8 cellular contexts compared by ENCODE assay signal in the genomic region with DNA sequence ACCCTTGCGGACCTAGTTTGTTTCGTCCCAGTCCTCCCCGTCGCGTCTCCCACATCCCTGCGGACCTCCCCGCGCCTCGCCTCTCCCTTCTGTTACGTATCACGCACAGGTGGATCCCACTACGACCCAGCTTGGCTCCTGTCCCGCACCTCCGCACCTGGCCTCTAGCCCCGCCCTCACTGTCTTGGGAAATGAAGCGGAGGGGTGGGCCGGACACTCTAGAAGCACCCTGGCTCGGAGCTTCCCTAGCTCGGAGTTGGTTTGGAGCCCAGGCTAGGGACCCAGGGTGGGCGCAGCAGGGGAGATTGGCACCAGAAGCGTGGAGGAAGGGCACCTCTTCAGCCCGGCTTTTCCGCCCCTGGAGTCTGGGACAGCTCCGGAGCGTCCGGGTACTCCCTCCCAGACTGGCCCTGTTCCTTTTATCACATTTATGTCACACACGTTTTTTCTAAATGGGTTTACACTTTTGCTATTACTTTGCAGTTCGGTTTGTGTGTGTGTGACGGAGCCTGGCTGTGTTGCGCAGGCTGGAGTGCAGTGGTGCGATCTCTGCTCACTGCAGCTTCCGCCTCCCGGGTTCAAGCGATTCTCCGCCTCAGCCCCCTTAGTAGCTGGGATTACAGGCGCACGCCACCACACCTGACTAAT. TPM values are rescaled to one million over a fixed set of nuclear protein-coding genes. Genes with fewer than 3 reads are reported as not detected.
DNase-seq lines count a peak whose midpoint lies in the region; ATAC-seq, FAIRE-seq and TF ChIP-seq lines count a peak whose summit lies in the region.

No MANE protein-coding gene starts in this region.

- intact Hi-C loops in HepG2 (cut with micrococcal nuclease; ENCODE audit: unreplicated experiment) = no loop called here

- DNase-seq in GM12865 (ENCODE audit: low read depth) = peak; percentile 83
- DNase-seq in NCI-H1048 (lab: John Stamatoyannopoulos, UW) = peak; percentile 4
- peak; percentile 77 for DNase-seq in choroid plexus epithelial cell (ENCODE audit: low read depth)
- peak; percentile 66 for DNase-seq in HepG2 (ENCODE audit: low spot score)
- DNase-seq in stimulated activated CD4-positive, alpha-beta T cell treated with anti-CD3 and anti-CD28 coated beads, Interleukin-4, amount 100 ng/mL, for 4 hours = peak; percentile 44 to 48

- ATAC-seq in HepG2 (peak; percentile 12), GM18858 (IDR thresholded peaks at IDR 0.05; ENCODE audit: unreplicated experiment) (no peak), HG03159 (IDR thresholded peaks at IDR 0.05; ENCODE audit: unreplicated experiment) (no peak)

- H3K4me2 ChIP-seq in HepG2 (ENCODE audit: low read depth, low read length) = peak overlapping the region; percentile 92

- no peak for TF ChIP-seq RAD21 in HepG2 (CRISPR knock-in tag; IDR thresholded peaks at IDR 0.05)

- no peaks in the 10 kb centered on the region for H3K27me3 ChIP-seq in HepG2 (ENCODE audit: control insufficient read depth in 1 of 2, insufficient read depth in 2 of 2, low read length in 2 of 2)

- no TSS peak for BruUV-seq in HepG2 (replicated peaks; lab: Mats Ljungman, UMichigan)

- no peak for TF ChIP-seq CTCF in GM12865 (IDR thresholded peaks at IDR 0.05; ENCODE audit: insufficient read depth, low read depth, low read length, missing control alignments)
- TF ChIP-seq CTCF in VCaP (conservative IDR thresholded peaks at IDR 0.05) = no peak
- no peak for TF ChIP-seq CTCF in choroid plexus epithelial cell (conservative IDR thresholded peaks at IDR 0.05; ENCODE audit: low read depth, low read length)
- TF ChIP-seq CTCF in HepG2 (CRISPR knock-in tag; IDR thresholded peaks at IDR 0.05) = no peak

- H3K4me3 ChIP-seq in GM12865 (ENCODE audit: low read depth, low read length) = peak overlapping the region; percentile 85
- peak overlapping the region; percentile 52 for H3K4me3 ChIP-seq in choroid plexus epithelial cell (ENCODE audit: low read depth, low read length)
- H3K4me3 ChIP-seq in HepG2 (replicated peaks in 1 of 3; ENCODE audit: insufficient read depth in 1 of 3, low read depth in 2 of 3, low read length in 3 of 3) = peak overlapping the region; percentile 47 to 77 (median 69); a peak in 5 of 6 replicates

- peaks cover 55% of the 10 kb centered on the region for H3K4me1 ChIP-seq in HepG2 (ENCODE audit: insufficient read depth, low read length)

- peak overlapping the region; percentile 83 for H3K27ac ChIP-seq in VCaP
- H3K27ac ChIP-seq in HepG2 (ENCODE audit: extremely low read length, insufficient read depth, low read length) = peak overlapping the region; percentile 75

- H2AFZ ChIP-seq in HepG2 (ENCODE audit: low read length) = no peak overlapping the region

- in situ Hi-C loops in HepG2 (cut with HindIII; ENCODE audit: extremely low pct_ligation_motif_present, low pct_unique_long_range_greater_than_20kb) = no loop called here

- TF ChIP-seq EP300 in HepG2 (IDR thresholded peaks at IDR 0.05; ENCODE audit: low read depth in 2 of 2, low read length in 2 of 2) = no peak
- no peak for TF ChIP-seq EP300 in HepG2 (CRISPR knock-in tag; IDR thresholded peaks at IDR 0.05; ENCODE audit: borderline replicate concordance)

- no peak; a peak in 2 of 4 replicates for TF ChIP-seq POLR2A in HepG2 (IDR thresholded peaks at IDR 0.05; ENCODE audit: insufficient read depth in 1 of 2, low read depth in 2 of 2, low read length in 2 of 2)

- CTCF ChIA-PET in HepG2 (lab: Yijun Ruan, JAX; ENCODE audit: low intra/inter-chr PET ratio, low total read pairs) = no interaction called here

- 2% methylated on average over 27 of the region's 37 CpGs for WGBS in HepG2 (ENCODE audit: low lambda C conversion rate)

- POLR2A ChIA-PET in HepG2 (lab: Yijun Ruan, JAX) = interaction anchor here (1.2 to 2.2 kb wide), 5 partner anchors 8 to 56 kb away, joined by 3 to 14 read pairs (median 10); partner anchors contain the start of genes AMDHD2 and ATP6V0C

- no peaks in the 10 kb centered on the region for H4K20me1 ChIP-seq in HepG2 (ENCODE audit: insufficient read depth, low read length)

- peak overlapping the region; percentile 67 for H3K9ac ChIP-seq in HepG2 (ENCODE audit: insufficient read depth, low read depth, low read length)

- peaks cover 7 to 21% of the 10 kb centered on the region in 2 experiments for H3K36me3 ChIP-seq in HepG2 (replicated peaks in 1 of 2; ENCODE audit: control insufficient read depth in 1 of 2, insufficient read depth in 2 of 2, low read length in 2 of 2)

- H3K9me3 ChIP-seq in HepG2 (ENCODE audit: low read length) = no peaks in the 10 kb centered on the region

- FAIRE-seq in HepG2 (lab: Jason Lieb, UNC) = no peak

- no peaks in the 10 kb centered on the region for H3K79me2 ChIP-seq in HepG2 (ENCODE audit: insufficient read depth, low read length)

RNA-seq across cellular contexts. Expression of gene CEMP1, which starts 1.4 kb away (rescaled TPM):
- not detected in 2 replicates for total RNA-seq in HepG2 (2016; rRNA removed; fragmentation: Illumina TruSeq; extraction: Trizol)
- not detected in 2 replicates for total RNA-seq in HepG2 (2016; cell fraction: cytosol; rRNA removed; fragmentation: Illumina TruSeq; extraction: Trizol; ENCODE audit: low read depth)
- total RNA-seq in HepG2 (2016; cell fraction: insoluble cytoplasmic fraction; rRNA removed; fragmentation: Illumina TruSeq; extraction: Trizol) = not detected in 2 replicates
- total RNA-seq in HepG2 (2016; cell fraction: membrane; rRNA removed; fragmentation: Illumina TruSeq; extraction: Trizol) = not detected in 2 replicates
- total RNA-seq in HepG2 (2016; cell fraction: nucleus; rRNA removed; fragmentation: Illumina TruSeq; extraction: Trizol) = not detected in 2 replicates
- polyA plus RNA-seq in HepG2 (2011; rRNA removed) = 0.04 TPM in 1 of 2 replicates, not detected in the other
- polyA plus RNA-seq in HepG2 (2011; cell fraction: cytosol; rRNA removed) = not detected in 2 replicates
- 0.16 TPM in 1 of 2 replicates, not detected in the other for polyA plus RNA-seq in HepG2 (2011; cell fraction: nucleus; rRNA removed)
- polyA plus RNA-seq in HepG2 (2012) = not detected in 2 replicates
- not detected in 2 replicates for polyA plus RNA-seq in HepG2 (2016; cell fraction: cytosol; fragmentation: Illumina TruSeq; extraction: Trizol; ENCODE audit: low read depth)
- not detected in 2 replicates for polyA plus RNA-seq in HepG2 (2016; cell fraction: insoluble cytoplasmic fraction; fragmentation: Illumina TruSeq; extraction: Trizol; ENCODE audit: low read depth)
- polyA plus RNA-seq in HepG2 (2016; cell fraction: membrane; fragmentation: Illumina TruSeq; extraction: Trizol; ENCODE audit: low read depth) = not detected in 2 replicates
- polyA plus RNA-seq in HepG2 (2016; cell fraction: nucleus; fragmentation: Illumina TruSeq; extraction: Trizol; ENCODE audit: insufficient read depth, low read depth) = not detected in 2 replicates
- polyA minus RNA-seq in HepG2 (2011; rRNA and poly(A)+ RNA removed; ENCODE audit: low replicate concordance) = 0.10 and 0.16 TPM in 2 replicates
- polyA minus RNA-seq in HepG2 (2011; cell fraction: cytosol; rRNA and poly(A)+ RNA removed) = not detected in 2 replicates
- 0.37 and 0.52 TPM in 2 replicates for polyA minus RNA-seq in HepG2 (2011; cell fraction: nucleus; rRNA and poly(A)+ RNA removed)

RNA-seq across cellular contexts. Expression of gene PDPK1, which starts 5.2 kb away (rescaled TPM):
- total RNA-seq in HepG2 (2016; rRNA removed; fragmentation: Illumina TruSeq; extraction: Trizol) = 59.6 and 72.9 TPM in 2 replicates
- total RNA-seq in HepG2 (2016; cell fraction: cytosol; rRNA removed; fragmentation: Illumina TruSeq; extraction: Trizol; ENCODE audit: low read depth) = 53.8 and 58.1 TPM in 2 replicates
- total RNA-seq in HepG2 (2016; cell fraction: insoluble cytoplasmic fraction; rRNA removed; fragmentation: Illumina TruSeq; extraction: Trizol) = 57.5 and 62.0 TPM in 2 replicates
- 43.6 and 57.5 TPM in 2 replicates for total RNA-seq in HepG2 (2016; cell fraction: membrane; rRNA removed; fragmentation: Illumina TruSeq; extraction: Trizol)
- 40.5 and 51.1 TPM in 2 replicates for total RNA-seq in HepG2 (2016; cell fraction: nucleus; rRNA removed; fragmentation: Illumina TruSeq; extraction: Trizol)
- 129 TPM in 2 replicates for polyA plus RNA-seq in HepG2 (2011; rRNA removed)
- 93.3 and 120 TPM in 2 replicates for polyA plus RNA-seq in HepG2 (2011; cell fraction: cytosol; rRNA removed)
- 125 and 138 TPM in 2 replicates for polyA plus RNA-seq in HepG2 (2011; cell fraction: nucleus; rRNA removed)
- 68.8 and 96.6 TPM in 2 replicates for polyA plus RNA-seq in HepG2 (2012)
- polyA plus RNA-seq in HepG2 (2016; cell fraction: cytosol; fragmentation: Illumina TruSeq; extraction: Trizol; ENCODE audit: low read depth) = 21.1 and 27.5 TPM in 2 replicates
- 55.5 and 59.6 TPM in 2 replicates for polyA plus RNA-seq in HepG2 (2016; cell fraction: insoluble cytoplasmic fraction; fragmentation: Illumina TruSeq; extraction: Trizol; ENCODE audit: low read depth)
- 31.1 and 35.0 TPM in 2 replicates for polyA plus RNA-seq in HepG2 (2016; cell fraction: membrane; fragmentation: Illumina TruSeq; extraction: Trizol; ENCODE audit: low read depth)
- polyA plus RNA-seq in HepG2 (2016; cell fraction: nucleus; fragmentation: Illumina TruSeq; extraction: Trizol; ENCODE audit: insufficient read depth, low read depth) = 66.4 and 80.4 TPM in 2 replicates
- 39.6 and 230 TPM in 2 replicates for polyA minus RNA-seq in HepG2 (2011; rRNA and poly(A)+ RNA removed; ENCODE audit: low replicate concordance)
- 117 and 142 TPM in 2 replicates for polyA minus RNA-seq in HepG2 (2011; cell fraction: cytosol; rRNA and poly(A)+ RNA removed)
- 118 and 140 TPM in 2 replicates for polyA minus RNA-seq in HepG2 (2011; cell fraction: nucleus; rRNA and poly(A)+ RNA removed)

RNA-seq across cellular contexts. Expression of gene AMDHD2, which starts 12.4 kb away (rescaled TPM):
- 13.8 and 39.1 TPM in 2 replicates for total RNA-seq in HepG2 (2016; rRNA removed; fragmentation: Illumina TruSeq; extraction: Trizol)
- total RNA-seq in HepG2 (2016; cell fraction: cytosol; rRNA removed; fragmentation: Illumina TruSeq; extraction: Trizol; ENCODE audit: low read depth) = 14.4 and 16.3 TPM in 2 replicates
- total RNA-seq in HepG2 (2016; cell fraction: insoluble cytoplasmic fraction; rRNA removed; fragmentation: Illumina TruSeq; extraction: Trizol) = 15.5 and 37.7 TPM in 2 replicates
- total RNA-seq in HepG2 (2016; cell fraction: membrane; rRNA removed; fragmentation: Illumina TruSeq; extraction: Trizol) = 11.4 and 12.8 TPM in 2 replicates
- total RNA-seq in HepG2 (2016; cell fraction: nucleus; rRNA removed; fragmentation: Illumina TruSeq; extraction: Trizol) = 56.5 and 57.9 TPM in 2 replicates
- 33.5 and 51.3 TPM in 2 replicates for polyA plus RNA-seq in HepG2 (2011; rRNA removed)
- 12.9 and 24.3 TPM in 2 replicates for polyA plus RNA-seq in HepG2 (2011; cell fraction: cytosol; rRNA removed)
- 624 and 803 TPM in 2 replicates for polyA plus RNA-seq in HepG2 (2011; cell fraction: nucleus; rRNA removed)
- polyA plus RNA-seq in HepG2 (2012) = 30.1 and 34.2 TPM in 2 replicates
- 5.3 and 8.4 TPM in 2 replicates for polyA plus RNA-seq in HepG2 (2016; cell fraction: cytosol; fragmentation: Illumina TruSeq; extraction: Trizol; ENCODE audit: low read depth)
- polyA plus RNA-seq in HepG2 (2016; cell fraction: insoluble cytoplasmic fraction; fragmentation: Illumina TruSeq; extraction: Trizol; ENCODE audit: low read depth) = 11.9 and 12.8 TPM in 2 replicates
- 7.2 and 9.8 TPM in 2 replicates for polyA plus RNA-seq in HepG2 (2016; cell fraction: membrane; fragmentation: Illumina TruSeq; extraction: Trizol; ENCODE audit: low read depth)
- polyA plus RNA-seq in HepG2 (2016; cell fraction: nucleus; fragmentation: Illumina TruSeq; extraction: Trizol; ENCODE audit: insufficient read depth, low read depth) = 125 and 129 TPM in 2 replicates
- 20.8 and 63.2 TPM in 2 replicates for polyA minus RNA-seq in HepG2 (2011; rRNA and poly(A)+ RNA removed; ENCODE audit: low replicate concordance)
- polyA minus RNA-seq in HepG2 (2011; cell fraction: cytosol; rRNA and poly(A)+ RNA removed) = 11.8 and 13.7 TPM in 2 replicates
- polyA minus RNA-seq in HepG2 (2011; cell fraction: nucleus; rRNA and poly(A)+ RNA removed) = 81.2 and 102 TPM in 2 replicates

RNA-seq across cellular contexts. Expression of gene ATP6V0C, which starts 18.9 kb away (rescaled TPM):
- total RNA-seq in HepG2 (2016; rRNA removed; fragmentation: Illumina TruSeq; extraction: Trizol) = 7.2 and 10.4 TPM in 2 replicates
- total RNA-seq in HepG2 (2016; cell fraction: cytosol; rRNA removed; fragmentation: Illumina TruSeq; extraction: Trizol; ENCODE audit: low read depth) = 7.6 and 9.4 TPM in 2 replicates
- total RNA-seq in HepG2 (2016; cell fraction: insoluble cytoplasmic fraction; rRNA removed; fragmentation: Illumina TruSeq; extraction: Trizol) = 5.7 and 10.1 TPM in 2 replicates
- total RNA-seq in HepG2 (2016; cell fraction: membrane; rRNA removed; fragmentation: Illumina TruSeq; extraction: Trizol) = 11.1 and 14.0 TPM in 2 replicates
- total RNA-seq in HepG2 (2016; cell fraction: nucleus; rRNA removed; fragmentation: Illumina TruSeq; extraction: Trizol) = 13.6 and 17.3 TPM in 2 replicates
- 20.1 and 21.1 TPM in 2 replicates for polyA plus RNA-seq in HepG2 (2011; rRNA removed)
- polyA plus RNA-seq in HepG2 (2011; cell fraction: cytosol; rRNA removed) = 29.7 and 32.0 TPM in 2 replicates
- polyA plus RNA-seq in HepG2 (2011; cell fraction: nucleus; rRNA removed) = 42.5 and 51.4 TPM in 2 replicates
- polyA plus RNA-seq in HepG2 (2012) = 133 and 154 TPM in 2 replicates
- 106 and 119 TPM in 2 replicates for polyA plus RNA-seq in HepG2 (2016; cell fraction: cytosol; fragmentation: Illumina TruSeq; extraction: Trizol; ENCODE audit: low read depth)
- 50.3 and 60.7 TPM in 2 replicates for polyA plus RNA-seq in HepG2 (2016; cell fraction: insoluble cytoplasmic fraction; fragmentation: Illumina TruSeq; extraction: Trizol; ENCODE audit: low read depth)
- polyA plus RNA-seq in HepG2 (2016; cell fraction: membrane; fragmentation: Illumina TruSeq; extraction: Trizol; ENCODE audit: low read depth) = 97.9 and 104 TPM in 2 replicates
- polyA plus RNA-seq in HepG2 (2016; cell fraction: nucleus; fragmentation: Illumina TruSeq; extraction: Trizol; ENCODE audit: insufficient read depth, low read depth) = 168 and 190 TPM in 2 replicates
- 20.0 and 29.5 TPM in 2 replicates for polyA minus RNA-seq in HepG2 (2011; rRNA and poly(A)+ RNA removed; ENCODE audit: low replicate concordance)
- polyA minus RNA-seq in HepG2 (2011; cell fraction: cytosol; rRNA and poly(A)+ RNA removed) = 52.8 and 62.5 TPM in 2 replicates
- polyA minus RNA-seq in HepG2 (2011; cell fraction: nucleus; rRNA and poly(A)+ RNA removed) = 10.4 and 11.5 TPM in 2 replicates

RNA-seq across cellular contexts. Expression of gene TBC1D24, which starts 57.7 kb away (rescaled TPM):
- total RNA-seq in HepG2 (2016; rRNA removed; fragmentation: Illumina TruSeq; extraction: Trizol) = 13.7 and 17.6 TPM in 2 replicates
- 1.3 and 1.4 TPM in 2 replicates for total RNA-seq in HepG2 (2016; cell fraction: cytosol; rRNA removed; fragmentation: Illumina TruSeq; extraction: Trizol; ENCODE audit: low read depth)
- 12.6 and 15.8 TPM in 2 replicates for total RNA-seq in HepG2 (2016; cell fraction: insoluble cytoplasmic fraction; rRNA removed; fragmentation: Illumina TruSeq; extraction: Trizol)
- 4.8 and 5.7 TPM in 2 replicates for total RNA-seq in HepG2 (2016; cell fraction: membrane; rRNA removed; fragmentation: Illumina TruSeq; extraction: Trizol)
- total RNA-seq in HepG2 (2016; cell fraction: nucleus; rRNA removed; fragmentation: Illumina TruSeq; extraction: Trizol) = 12.6 and 14.4 TPM in 2 replicates
- 7.7 and 8.4 TPM in 2 replicates for polyA plus RNA-seq in HepG2 (2011; rRNA removed)
- 3.7 and 4.9 TPM in 2 replicates for polyA plus RNA-seq in HepG2 (2011; cell fraction: cytosol; rRNA removed)
- 29.9 and 35.0 TPM in 2 replicates for polyA plus RNA-seq in HepG2 (2011; cell fraction: nucleus; rRNA removed)
- polyA plus RNA-seq in HepG2 (2012) = 5.7 TPM in 2 replicates
- polyA plus RNA-seq in HepG2 (2016; cell fraction: cytosol; fragmentation: Illumina TruSeq; extraction: Trizol; ENCODE audit: low read depth) = 1.0 and 1.2 TPM in 2 replicates
- polyA plus RNA-seq in HepG2 (2016; cell fraction: insoluble cytoplasmic fraction; fragmentation: Illumina TruSeq; extraction: Trizol; ENCODE audit: low read depth) = 8.4 and 11.8 TPM in 2 replicates
- 2.4 and 3.2 TPM in 2 replicates for polyA plus RNA-seq in HepG2 (2016; cell fraction: membrane; fragmentation: Illumina TruSeq; extraction: Trizol; ENCODE audit: low read depth)
- 22.4 and 24.8 TPM in 2 replicates for polyA plus RNA-seq in HepG2 (2016; cell fraction: nucleus; fragmentation: Illumina TruSeq; extraction: Trizol; ENCODE audit: insufficient read depth, low read depth)
- 11.0 and 28.2 TPM in 2 replicates for polyA minus RNA-seq in HepG2 (2011; rRNA and poly(A)+ RNA removed; ENCODE audit: low replicate concordance)
- polyA minus RNA-seq in HepG2 (2011; cell fraction: cytosol; rRNA and poly(A)+ RNA removed) = 9.1 and 10.4 TPM in 2 replicates
- 10.0 and 13.8 TPM in 2 replicates for polyA minus RNA-seq in HepG2 (2011; cell fraction: nucleus; rRNA and poly(A)+ RNA removed)

Comparison
In these comparisons a context has a peak if more than half of its experiments do, and no peak if none do; other contexts are left out.
1. DNase-seq: peak in every context shown above with its lines; median percentile 83 in GM12865; 77 in choroid plexus epithelial cell; 66 in HepG2; 46 in stimulated activated CD4-positive, alpha-beta T cell treated with anti-CD3 and anti-CD28 coated beads, Interleukin-4, amount 100 ng/mL, for 4 hours; 4 in NCI-H1048.